ENCODE assay signal across 1 cellular context in the genomic region with DNA sequence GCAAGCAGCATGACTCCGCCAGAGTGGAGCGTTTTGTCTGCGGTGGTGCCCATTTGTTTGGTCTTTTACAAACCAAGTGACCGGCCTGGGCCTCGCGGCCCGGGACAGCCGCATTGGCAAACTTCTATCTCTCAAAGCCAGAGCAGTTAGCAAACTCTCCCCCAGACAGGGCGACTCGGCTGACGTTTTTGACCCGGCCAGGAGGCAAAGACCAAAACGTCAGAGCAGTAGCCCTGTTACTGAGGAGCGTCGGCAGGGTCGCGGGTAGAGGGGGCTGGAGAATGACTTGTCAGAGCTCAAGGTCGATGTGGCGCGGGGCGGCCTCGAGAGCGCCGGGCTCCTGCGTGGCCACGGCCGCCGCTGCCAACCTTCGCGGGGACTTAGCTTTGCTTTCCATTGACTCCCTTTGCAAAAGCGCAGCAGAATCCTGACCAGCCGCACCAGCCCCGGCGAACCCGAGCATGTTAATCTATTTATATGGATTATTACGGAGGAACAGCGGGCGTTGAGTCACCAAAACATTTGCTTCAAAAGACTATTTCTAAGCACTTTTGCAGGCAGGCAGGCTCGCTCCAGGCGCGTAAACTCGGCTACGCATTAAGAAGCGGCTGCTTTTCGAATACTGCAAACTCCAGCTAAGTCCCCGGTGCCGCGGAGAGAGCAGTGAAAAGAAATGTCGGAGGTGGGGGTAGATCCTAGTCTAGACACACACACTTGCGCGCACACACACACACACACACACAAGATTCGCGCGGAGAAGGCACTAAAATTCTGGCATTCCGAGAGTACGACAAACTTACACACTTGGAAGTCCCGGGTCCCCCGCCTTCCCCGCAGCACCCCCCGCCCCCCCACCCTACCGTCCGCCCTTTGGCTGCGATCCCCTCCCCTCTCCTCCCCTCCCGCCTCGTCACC.
TF ChIP-seq lines count a peak whose summit lies in the region.

No MANE protein-coding gene starts in this region.

TF ChIP-seq in HepG2, 621 proteins besides CTCF, POLR2A, EP300 and RAD21 (continued from another document and continues in another):
- no peak for TF ChIP-seq JUN (CRISPR knock-in tag; IDR thresholded peaks at IDR 0.05)
- TF ChIP-seq SAP130 (CRISPR knock-in tag; IDR thresholded peaks at IDR 0.05; ENCODE audit: low read depth), result peak; percentile 89
- 0 out of 2 replicates have a peak, but pooled peaks have one; percentile 55 for TF ChIP-seq ZSCAN30 (CRISPR knock-in tag; IDR thresholded peaks at IDR 0.05)
- TF ChIP-seq ZNF839 (CRISPR knock-in tag; IDR thresholded peaks at IDR 0.05; ENCODE audit: borderline replicate concordance), result 0 out of 2 replicates have a peak, but pooled peaks have one; percentile 46
- TF ChIP-seq, protein P1, sequence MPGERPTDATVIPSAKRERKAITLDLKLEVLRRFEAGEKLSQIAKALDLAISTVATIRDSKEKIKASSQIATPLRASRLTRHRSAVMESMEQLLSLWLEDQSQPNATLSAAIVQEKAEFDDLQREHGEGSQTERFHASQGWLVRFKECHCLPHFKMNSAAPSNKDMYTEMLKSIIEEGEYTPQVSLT (CRISPR knock-in tag; IDR thresholded peaks at IDR 0.05; ENCODE audit: borderline replicate concordance, low read depth), result no peak
- TF ChIP-seq, protein P2, sequence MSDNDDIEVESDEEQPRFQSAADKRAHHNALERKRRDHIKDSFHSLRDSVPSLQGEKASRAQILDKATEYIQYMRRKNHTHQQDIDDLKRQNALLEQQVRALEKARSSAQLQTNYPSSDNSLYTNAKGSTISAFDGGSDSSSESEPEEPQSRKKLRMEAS (IDR thresholded peaks at IDR 0.05), result peak; percentile 83
- TF ChIP-seq, protein P3, sequence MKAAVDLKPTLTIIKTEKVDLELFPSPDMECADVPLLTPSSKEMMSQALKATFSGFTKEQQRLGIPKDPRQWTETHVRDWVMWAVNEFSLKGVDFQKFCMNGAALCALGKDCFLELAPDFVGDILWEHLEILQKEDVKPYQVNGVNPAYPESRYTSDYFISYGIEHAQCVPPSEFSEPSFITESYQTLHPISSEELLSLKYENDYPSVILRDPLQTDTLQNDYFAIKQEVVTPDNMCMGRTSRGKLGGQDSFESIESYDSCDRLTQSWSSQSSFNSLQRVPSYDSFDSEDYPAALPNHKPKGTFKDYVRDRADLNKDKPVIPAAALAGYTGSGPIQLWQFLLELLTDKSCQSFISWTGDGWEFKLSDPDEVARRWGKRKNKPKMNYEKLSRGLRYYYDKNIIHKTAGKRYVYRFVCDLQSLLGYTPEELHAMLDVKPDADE (CRISPR knock-in tag; IDR thresholded peaks at IDR 0.05), result no peak
- TF ChIP-seq, protein P4, sequence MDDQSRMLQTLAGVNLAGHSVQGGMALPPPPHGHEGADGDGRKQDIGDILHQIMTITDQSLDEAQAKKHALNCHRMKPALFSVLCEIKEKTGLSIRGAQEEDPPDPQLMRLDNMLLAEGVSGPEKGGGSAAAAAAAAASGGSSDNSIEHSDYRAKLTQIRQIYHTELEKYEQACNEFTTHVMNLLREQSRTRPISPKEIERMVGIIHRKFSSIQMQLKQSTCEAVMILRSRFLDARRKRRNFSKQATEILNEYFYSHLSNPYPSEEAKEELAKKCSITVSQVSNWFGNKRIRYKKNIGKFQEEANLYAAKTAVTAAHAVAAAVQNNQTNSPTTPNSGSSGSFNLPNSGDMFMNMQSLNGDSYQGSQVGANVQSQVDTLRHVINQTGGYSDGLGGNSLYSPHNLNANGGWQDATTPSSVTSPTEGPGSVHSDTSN (CRISPR knock-in tag; IDR thresholded peaks at IDR 0.05; ENCODE audit: borderline replicate concordance), result no peak
- TF ChIP-seq, protein P5, sequence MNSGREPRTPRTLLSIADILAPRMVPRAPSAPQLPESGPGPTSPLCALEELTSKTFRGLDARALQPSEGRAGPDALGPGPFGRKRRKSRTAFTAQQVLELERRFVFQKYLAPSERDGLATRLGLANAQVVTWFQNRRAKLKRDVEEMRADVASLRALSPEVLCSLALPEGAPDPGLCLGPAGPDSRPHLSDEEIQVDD (CRISPR knock-in tag; IDR thresholded peaks at IDR 0.05; ENCODE audit: borderline replicate concordance), result no peak
- TF ChIP-seq LCORL (IDR thresholded peaks at IDR 0.05), result no peak
- TF ChIP-seq LCORL (CRISPR knock-in tag; IDR thresholded peaks at IDR 0.05), result peak; percentile 85
- TF ChIP-seq, protein P6, sequence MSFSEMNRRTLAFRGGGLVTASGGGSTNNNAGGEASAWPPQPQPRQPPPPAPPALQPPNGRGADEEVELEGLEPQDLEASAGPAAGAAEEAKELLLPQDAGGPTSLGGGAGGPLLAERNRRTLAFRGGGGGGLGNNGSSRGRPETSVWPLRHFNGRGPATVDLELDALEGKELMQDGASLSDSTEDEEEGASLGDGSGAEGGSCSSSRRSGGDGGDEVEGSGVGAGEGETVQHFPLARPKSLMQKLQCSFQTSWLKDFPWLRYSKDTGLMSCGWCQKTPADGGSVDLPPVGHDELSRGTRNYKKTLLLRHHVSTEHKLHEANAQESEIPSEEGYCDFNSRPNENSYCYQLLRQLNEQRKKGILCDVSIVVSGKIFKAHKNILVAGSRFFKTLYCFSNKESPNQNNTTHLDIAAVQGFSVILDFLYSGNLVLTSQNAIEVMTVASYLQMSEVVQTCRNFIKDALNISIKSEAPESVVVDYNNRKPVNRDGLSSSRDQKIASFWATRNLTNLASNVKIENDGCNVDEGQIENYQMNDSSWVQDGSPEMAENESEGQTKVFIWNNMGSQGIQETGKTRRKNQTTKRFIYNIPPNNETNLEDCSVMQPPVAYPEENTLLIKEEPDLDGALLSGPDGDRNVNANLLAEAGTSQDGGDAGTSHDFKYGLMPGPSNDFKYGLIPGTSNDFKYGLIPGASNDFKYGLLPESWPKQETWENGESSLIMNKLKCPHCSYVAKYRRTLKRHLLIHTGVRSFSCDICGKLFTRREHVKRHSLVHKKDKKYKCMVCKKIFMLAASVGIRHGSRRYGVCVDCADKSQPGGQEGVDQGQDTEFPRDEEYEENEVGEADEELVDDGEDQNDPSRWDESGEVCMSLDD (CRISPR knock-in tag; IDR thresholded peaks at IDR 0.05; ENCODE audit: borderline replicate concordance), result 0 out of 2 replicates have a peak, but pooled peaks have one; percentile 15
- TF ChIP-seq ZNF615 (CRISPR knock-in tag; IDR thresholded peaks at IDR 0.05; ENCODE audit: borderline replicate concordance), result 0 out of 2 replicates have a peak, but pooled peaks have one; percentile 18
- TF ChIP-seq ZNF619 (CRISPR knock-in tag; IDR thresholded peaks at IDR 0.05), result peak; percentile 44; the same call in 1 of the 2 replicates
- TF ChIP-seq, protein P7, sequence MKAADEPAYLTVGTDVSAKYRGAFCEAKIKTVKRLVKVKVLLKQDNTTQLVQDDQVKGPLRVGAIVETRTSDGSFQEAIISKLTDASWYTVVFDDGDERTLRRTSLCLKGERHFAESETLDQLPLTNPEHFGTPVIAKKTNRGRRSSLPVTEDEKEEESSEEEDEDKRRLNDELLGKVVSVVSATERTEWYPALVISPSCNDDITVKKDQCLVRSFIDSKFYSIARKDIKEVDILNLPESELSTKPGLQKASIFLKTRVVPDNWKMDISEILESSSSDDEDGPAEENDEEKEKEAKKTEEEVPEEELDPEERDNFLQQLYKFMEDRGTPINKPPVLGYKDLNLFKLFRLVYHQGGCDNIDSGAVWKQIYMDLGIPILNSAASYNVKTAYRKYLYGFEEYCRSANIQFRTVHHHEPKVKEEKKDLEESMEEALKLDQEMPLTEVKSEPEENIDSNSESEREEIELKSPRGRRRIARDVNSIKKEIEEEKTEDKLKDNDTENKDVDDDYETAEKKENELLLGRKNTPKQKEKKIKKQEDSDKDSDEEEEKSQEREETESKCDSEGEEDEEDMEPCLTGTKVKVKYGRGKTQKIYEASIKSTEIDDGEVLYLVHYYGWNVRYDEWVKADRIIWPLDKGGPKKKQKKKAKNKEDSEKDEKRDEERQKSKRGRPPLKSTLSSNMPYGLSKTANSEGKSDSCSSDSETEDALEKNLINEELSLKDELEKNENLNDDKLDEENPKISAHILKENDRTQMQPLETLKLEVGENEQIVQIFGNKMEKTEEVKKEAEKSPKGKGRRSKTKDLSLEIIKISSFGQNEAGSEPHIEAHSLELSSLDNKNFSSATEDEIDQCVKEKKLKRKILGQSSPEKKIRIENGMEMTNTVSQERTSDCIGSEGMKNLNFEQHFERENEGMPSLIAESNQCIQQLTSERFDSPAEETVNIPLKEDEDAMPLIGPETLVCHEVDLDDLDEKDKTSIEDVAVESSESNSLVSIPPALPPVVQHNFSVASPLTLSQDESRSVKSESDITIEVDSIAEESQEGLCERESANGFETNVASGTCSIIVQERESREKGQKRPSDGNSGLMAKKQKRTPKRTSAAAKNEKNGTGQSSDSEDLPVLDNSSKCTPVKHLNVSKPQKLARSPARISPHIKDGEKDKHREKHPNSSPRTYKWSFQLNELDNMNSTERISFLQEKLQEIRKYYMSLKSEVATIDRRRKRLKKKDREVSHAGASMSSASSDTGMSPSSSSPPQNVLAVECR (CRISPR knock-in tag; IDR thresholded peaks at IDR 0.05; ENCODE audit: borderline replicate concordance), result peak; percentile 58; the same call in 1 of the 2 replicates
- TF ChIP-seq ZNF24 (IDR thresholded peaks at IDR 0.05), result no peak
- TF ChIP-seq, protein P8, sequence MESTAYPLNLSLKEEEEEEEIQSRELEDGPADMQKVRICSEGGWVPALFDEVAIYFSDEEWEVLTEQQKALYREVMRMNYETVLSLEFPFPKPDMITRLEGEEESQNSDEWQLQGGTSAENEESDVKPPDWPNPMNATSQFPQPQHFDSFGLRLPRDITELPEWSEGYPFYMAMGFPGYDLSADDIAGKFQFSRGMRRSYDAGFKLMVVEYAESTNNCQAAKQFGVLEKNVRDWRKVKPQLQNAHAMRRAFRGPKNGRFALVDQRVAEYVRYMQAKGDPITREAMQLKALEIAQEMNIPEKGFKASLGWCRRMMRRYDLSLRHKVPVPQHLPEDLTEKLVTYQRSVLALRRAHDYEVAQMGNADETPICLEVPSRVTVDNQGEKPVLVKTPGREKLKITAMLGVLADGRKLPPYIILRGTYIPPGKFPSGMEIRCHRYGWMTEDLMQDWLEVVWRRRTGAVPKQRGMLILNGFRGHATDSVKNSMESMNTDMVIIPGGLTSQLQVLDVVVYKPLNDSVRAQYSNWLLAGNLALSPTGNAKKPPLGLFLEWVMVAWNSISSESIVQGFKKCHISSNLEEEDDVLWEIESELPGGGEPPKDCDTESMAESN (CRISPR knock-in tag; conservative IDR thresholded peaks at IDR 0.05), result peak; percentile 64; the same call in 1 of the 2 replicates
- TF ChIP-seq SP1 (IDR thresholded peaks at IDR 0.05), result no peak
- TF ChIP-seq SP1 (CRISPR knock-in tag; IDR thresholded peaks at IDR 0.05), result no peak
- no peak for TF ChIP-seq PRPF4 (IDR thresholded peaks at IDR 0.05; ENCODE audit: low read depth, low read length, poor library complexity, severe bottlenecking)
- TF ChIP-seq, protein P9, sequence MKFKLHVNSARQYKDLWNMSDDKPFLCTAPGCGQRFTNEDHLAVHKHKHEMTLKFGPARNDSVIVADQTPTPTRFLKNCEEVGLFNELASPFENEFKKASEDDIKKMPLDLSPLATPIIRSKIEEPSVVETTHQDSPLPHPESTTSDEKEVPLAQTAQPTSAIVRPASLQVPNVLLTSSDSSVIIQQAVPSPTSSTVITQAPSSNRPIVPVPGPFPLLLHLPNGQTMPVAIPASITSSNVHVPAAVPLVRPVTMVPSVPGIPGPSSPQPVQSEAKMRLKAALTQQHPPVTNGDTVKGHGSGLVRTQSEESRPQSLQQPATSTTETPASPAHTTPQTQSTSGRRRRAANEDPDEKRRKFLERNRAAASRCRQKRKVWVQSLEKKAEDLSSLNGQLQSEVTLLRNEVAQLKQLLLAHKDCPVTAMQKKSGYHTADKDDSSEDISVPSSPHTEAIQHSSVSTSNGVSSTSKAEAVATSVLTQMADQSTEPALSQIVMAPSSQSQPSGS (CRISPR knock-in tag; IDR thresholded peaks at IDR 0.05), result no peak; the same call in 1 of the 2 replicates
- TF ChIP-seq, protein P10, sequence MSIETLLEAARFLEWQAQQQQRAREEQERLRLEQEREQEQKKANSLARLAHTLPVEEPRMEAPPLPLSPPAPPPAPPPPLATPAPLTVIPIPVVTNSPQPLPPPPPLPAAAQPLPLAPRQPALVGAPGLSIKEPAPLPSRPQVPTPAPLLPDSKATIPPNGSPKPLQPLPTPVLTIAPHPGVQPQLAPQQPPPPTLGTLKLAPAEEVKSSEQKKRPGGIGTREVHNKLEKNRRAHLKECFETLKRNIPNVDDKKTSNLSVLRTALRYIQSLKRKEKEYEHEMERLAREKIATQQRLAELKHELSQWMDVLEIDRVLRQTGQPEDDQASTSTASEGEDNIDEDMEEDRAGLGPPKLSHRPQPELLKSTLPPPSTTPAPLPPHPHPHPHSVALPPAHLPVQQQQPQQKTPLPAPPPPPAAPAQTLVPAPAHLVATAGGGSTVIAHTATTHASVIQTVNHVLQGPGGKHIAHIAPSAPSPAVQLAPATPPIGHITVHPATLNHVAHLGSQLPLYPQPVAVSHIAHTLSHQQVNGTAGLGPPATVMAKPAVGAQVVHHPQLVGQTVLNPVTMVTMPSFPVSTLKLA (IDR thresholded peaks at IDR 0.05), result no peak
- TF ChIP-seq KDM4B (CRISPR knock-in tag; IDR thresholded peaks at IDR 0.05), result 0 out of 2 replicates have a peak, but pooled peaks have one; percentile 11
